Comparison of ENCODE assay signal across 13 cellular contexts in the genomic region with DNA sequence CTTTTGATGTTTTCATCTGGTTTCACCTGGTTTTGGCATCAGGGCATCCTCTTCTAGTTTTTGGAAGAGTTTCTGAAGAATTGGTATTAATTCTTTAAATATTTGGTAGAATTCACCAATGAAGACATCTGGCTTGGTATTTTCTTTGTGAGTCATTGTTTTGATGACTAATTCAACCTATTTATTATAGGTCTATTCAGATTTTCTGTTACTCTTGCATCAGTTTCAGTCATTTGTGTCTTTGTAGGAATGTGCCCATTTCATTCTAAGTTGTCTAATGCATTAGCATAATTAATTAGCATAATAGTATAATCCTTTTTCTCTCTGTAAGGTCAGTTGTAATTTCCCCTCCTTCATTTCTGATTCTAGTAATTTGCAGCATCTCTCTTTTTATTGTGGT. TPM values are rescaled to one million over a fixed set of nuclear protein-coding genes. Genes with fewer than 3 reads are reported as not detected.
A peak's percentile ranks its signal among the peaks of the same experiment; 100 is the strongest.
DNase-seq lines count a peak whose midpoint lies in the region; ATAC-seq and TF ChIP-seq lines count a peak whose summit lies in the region.
"Had no signal": no experiment of that assay in that cellular context is flagged by ENCODE, and none has a peak within 500 bp of the region (broad histone marks: within the 10 kb centered on the region; RNA-seq: fewer than 3 reads in every experiment).

No MANE protein-coding gene starts in this region.

- peaks cover 29% of the 10 kb centered on the region for H3K4me1 ChIP-seq in A673 (ENCODE audit: insufficient read depth, low read length, poor library complexity, severe bottlenecking)
- H3K4me1 ChIP-seq in fibroblast of lung (ENCODE audit: control insufficient read depth, extremely low read depth, insufficient read depth, low read length) = peaks cover 15% of the 10 kb centered on the region
- no peaks in the 10 kb centered on the region for H3K4me1 ChIP-seq in neural progenitor cell

- no peak overlapping the region for H2AFZ ChIP-seq in fibroblast of lung (ENCODE audit: low read length)
- H2AFZ ChIP-seq in neural progenitor cell (replicated peaks) = no peak overlapping the region

- H3F3A ChIP-seq in neural progenitor cell (ENCODE audit: low read depth) = no peaks in the 10 kb centered on the region

- H4K20me1 ChIP-seq in fibroblast of lung (ENCODE audit: control insufficient read depth, extremely low read depth, insufficient read depth, low read length) (no peaks in the 10 kb centered on the region), neural progenitor cell (ENCODE audit: low read depth) (no peaks in the 10 kb centered on the region)

- TF ChIP-seq CTCF in A673 (conservative IDR thresholded peaks at IDR 0.05; ENCODE audit: low read depth, low read length) = no peak
- no peak for TF ChIP-seq CTCF in fibroblast of lung (conservative IDR thresholded peaks at IDR 0.05 in 1 of 2, IDR thresholded peaks at IDR 0.05 in 1 of 2; ENCODE audit: low read depth in 1 of 2, low read length in 2 of 2)
- TF ChIP-seq CTCF in neural progenitor cell (IDR thresholded peaks at IDR 0.05) = no peak

- no peak overlapping the region for H3K4me2 ChIP-seq in fibroblast of lung (ENCODE audit: extremely low read depth, insufficient read depth, low read length)
- H3K4me2 ChIP-seq in neural progenitor cell = no peak overlapping the region

- no peaks in the 10 kb centered on the region for H3K36me3 ChIP-seq in A673 (ENCODE audit: insufficient read depth, low read length, poor library complexity, severe bottlenecking)
- H3K36me3 ChIP-seq in fibroblast of lung (ENCODE audit: control insufficient read depth, insufficient read depth, low read length) = no peaks in the 10 kb centered on the region
- H3K36me3 ChIP-seq in neural progenitor cell = no peaks in the 10 kb centered on the region
- H3K36me3 ChIP-seq: adrenal gland had no signal

- no peaks in the 10 kb centered on the region for H3K36me3 Mint-ChIP-seq in neural progenitor cell

- BruUV-seq in A673 (replicated peaks; lab: Mats Ljungman, UMichigan) = no TSS peak

- POLR2A ChIA-PET in A673 (lab: Charles Lee; ENCODE audit: low non-redundant PET) = no interaction called here

- H3K27me3 Mint-ChIP-seq in neural progenitor cell (ENCODE audit: insufficient read depth, low read depth) = no peaks in the 10 kb centered on the region

- no peak overlapping the region for H3K9ac ChIP-seq in fibroblast of lung (ENCODE audit: insufficient read depth, low read length)
- no peak overlapping the region for H3K9ac ChIP-seq in neural progenitor cell

- H3K4me3 Mint-ChIP-seq in neural progenitor cell = no peak overlapping the region
- H3K4me3 Mint-ChIP-seq: CD4-positive, alpha-beta T cell had no signal

- no peaks in the 10 kb centered on the region for H3K9me3 ChIP-seq in A673 (ENCODE audit: low read depth, low read length, poor library complexity, severe bottlenecking)
- H3K9me3 ChIP-seq in fibroblast of lung (ENCODE audit: control insufficient read depth, insufficient read depth, low read depth, low read length) = no peaks in the 10 kb centered on the region
- H3K9me3 ChIP-seq in neural progenitor cell (ENCODE audit: low read depth) = no peaks in the 10 kb centered on the region
- H3K9me3 ChIP-seq: adrenal gland had no signal

- no peak overlapping the region for H3K4me3 ChIP-seq in A673 (ENCODE audit: low read depth, low read length, poor library complexity, severe bottlenecking)
- peak overlapping the region in 1 of 4 experiments; percentile 4 for H3K4me3 ChIP-seq in fibroblast of lung (replicated peaks in 1 of 4; ENCODE audit: control extremely low read depth in 1 of 4, insufficient read depth in 1 of 4, low read depth in 3 of 4, low read length in 4 of 4)
- no peak overlapping the region for H3K4me3 ChIP-seq in neural progenitor cell
- H3K4me3 ChIP-seq: adrenal gland had no signal

- ATAC-seq in HG02840 (IDR thresholded peaks at IDR 0.05; ENCODE audit: low FRiP score, unreplicated experiment) = no peak
- no peak for ATAC-seq in left colon
- ATAC-seq in HG03439 (IDR thresholded peaks at IDR 0.05; ENCODE audit: unreplicated experiment) = no peak

- H3K27ac ChIP-seq in A673 (ENCODE audit: low read depth, low read length, poor library complexity, severe bottlenecking) (peak overlapping the region; percentile 52), fibroblast of lung (ENCODE audit: insufficient read depth, low read length) (no peak overlapping the region), neural progenitor cell (no peak overlapping the region)

- H3K79me2 ChIP-seq in fibroblast of lung (ENCODE audit: control insufficient read depth, insufficient read depth, low read length) (no peaks in the 10 kb centered on the region), neural progenitor cell (ENCODE audit: low read depth) (no peaks in the 10 kb centered on the region)

- H3K4me1 Mint-ChIP-seq in neural progenitor cell = peaks cover 9% of the 10 kb centered on the region

- intact Hi-C loops in A673 (cut with micrococcal nuclease; ENCODE audit: unreplicated experiment) = no loop called here
- intact Hi-C loops in left colon (cut with DNase I, micrococcal nuclease) = no loop called here

- no peak overlapping the region for H3K27ac Mint-ChIP-seq in neural progenitor cell
- H3K27ac Mint-ChIP-seq: CD4-positive, alpha-beta T cell had no signal

- no peaks in the 10 kb centered on the region for H3K27me3 ChIP-seq in A673 (replicated peaks; ENCODE audit: insufficient read depth, low read depth, low read length, poor library complexity)
- H3K27me3 ChIP-seq in fibroblast of lung (ENCODE audit: control insufficient read depth, insufficient read depth, low read length) = no peaks in the 10 kb centered on the region
- H3K27me3 ChIP-seq in neural progenitor cell = no peaks in the 10 kb centered on the region
- H3K27me3 ChIP-seq: adrenal gland had no signal

- CTCF ChIA-PET in A673 (lab: Charles Lee) = no interaction called here

- H3K9me3 Mint-ChIP-seq in neural progenitor cell = no peaks in the 10 kb centered on the region
- H3K9me3 Mint-ChIP-seq: CD4-positive, alpha-beta T cell had no signal

- DNase-seq in A673 (ENCODE audit: low spot score) (no peak), HCEC 1CT (peak; percentile 86), SW480 (ENCODE audit: low spot score) (peak; percentile 86), fibroblast of lung (ENCODE audit: low read depth in 2 of 2) (peak; percentile 76 to 85), neural progenitor cell (ENCODE audit: low spot score) (no peak), left colon (no peak)
- DNase-seq: CD4-positive, alpha-beta T cell; NCI-H1417 had no signal

RNA-seq across cellular contexts. Expression of gene GNLY, which starts 8.0 kb away (rescaled TPM):
- total RNA-seq in A673 (2021) (not detected in 2 replicates), fibroblast of lung (under 0.01 TPM in 1 of 2 replicates, not detected in the other), neural progenitor cell (ENCODE audit: low replicate concordance) (0.65 TPM in 1 of 2 replicates, not detected in the other), left colon (10 to 100 TPM in 1 of 2 donors, 1 to 10 TPM in 1; 1.4 to 11.8 TPM)
- polyA plus RNA-seq in fibroblast of lung = not detected in 2 replicates
- polyA plus RNA-seq in fibroblast of lung (2012) = not detected in 2 replicates
- not detected in 2 replicates for polyA minus RNA-seq in fibroblast of lung (ENCODE audit: low replicate concordance)
- total RNA-seq: frontal cortex had no signal

RNA-seq across cellular contexts. Expression of gene SFTPB, which starts 34.2 kb away (rescaled TPM):
- total RNA-seq in A673 (2021) (not detected in 2 replicates), fibroblast of lung (not detected in 2 replicates), neural progenitor cell (ENCODE audit: low replicate concordance) (not detected in 2 replicates), left colon (not detected)
- polyA plus RNA-seq in fibroblast of lung = not detected in 2 replicates
- not detected in 2 replicates for polyA plus RNA-seq in fibroblast of lung (2012)
- polyA minus RNA-seq in fibroblast of lung (ENCODE audit: low replicate concordance) = not detected in 2 replicates
- total RNA-seq: CD4-positive, alpha-beta T cell; frontal cortex; mesenteric fat pad had no signal

RNA-seq across cellular contexts. Expression of gene ATOH8, which starts 51.6 kb away (rescaled TPM):
- 4.3 and 4.6 TPM in 2 replicates for total RNA-seq in A673 (2021)
- 19.0 and 19.2 TPM in 2 replicates for total RNA-seq in fibroblast of lung
- 5.6 and 7.1 TPM in 2 replicates for polyA plus RNA-seq in fibroblast of lung
- 11.7 and 17.4 TPM in 2 replicates for polyA plus RNA-seq in fibroblast of lung (2012)
- polyA minus RNA-seq in fibroblast of lung (ENCODE audit: low replicate concordance) = 12.8 and 15.6 TPM in 2 replicates
- 0.43 TPM in 1 of 2 replicates, not detected in the other for total RNA-seq in neural progenitor cell (ENCODE audit: low replicate concordance)
- 1 to 10 TPM; 3.4 to 4.6 TPM for total RNA-seq in left colon
- total RNA-seq: CD4-positive, alpha-beta T cell had no signal

Comparison
In these comparisons a context has a peak if more than half of its experiments do, and no peak if none do; other contexts are left out.
1. DNase-seq: peak in HCEC 1CT (single experiment), SW480 (single experiment) and fibroblast of lung (2 of 2); none in A673 (single experiment), neural progenitor cell (single experiment) and left colon (0 of 2).